ENCODE assay signal across 15 cellular contexts in genomic region chr9:5845147-5845531, GRCh38. TPM values are rescaled to one million over a fixed set of nuclear protein-coding genes. Genes with fewer than 3 reads are reported as not detected.
DNase-seq lines count a peak whose midpoint lies in the region; ATAC-seq, FAIRE-seq and TF ChIP-seq lines count a peak whose summit lies in the region.
"Had no signal": no experiment of that assay in that cellular context is flagged by ENCODE, and none has a peak within 500 bp of the region (broad histone marks: within the 10 kb centered on the region; RNA-seq: fewer than 3 reads in every experiment).

No MANE protein-coding gene starts in this region.

- H3K27me3 ChIP-seq in HepG2 (ENCODE audit: control insufficient read depth in 1 of 2, insufficient read depth in 2 of 2, low read length in 2 of 2) = no peaks in the 10 kb centered on the region
- no peaks in the 10 kb centered on the region for H3K27me3 ChIP-seq in right lobe of liver
- H3K27me3 ChIP-seq: left lung had no signal

- WGBS in HepG2 (ENCODE audit: low lambda C conversion rate) = 100% methylated on average over 1 of the region's 1 CpG
- WGBS in right lobe of liver (ENCODE audit: insufficient coverage, low coverage, low lambda C conversion rate, missing lambda C conversion rate) = 36% methylated on average over 1 of the region's 1 CpG

- peak overlapping the region in 1 of 3 experiments; percentile 14; a peak in 1 of 6 replicates for H3K4me3 ChIP-seq in HepG2 (replicated peaks in 1 of 3; ENCODE audit: insufficient read depth in 1 of 3, low read depth in 2 of 3, low read length in 3 of 3)
- H3K4me3 ChIP-seq in right lobe of liver = no peak overlapping the region
- no peak overlapping the region for H3K4me3 ChIP-seq in SK-N-MC
- H3K4me3 ChIP-seq: left lung had no signal

- peaks cover 49 to 55% of the 10 kb centered on the region in 2 donors for H3K4me1 Mint-ChIP-seq in effector memory CD8-positive, alpha-beta T cell (ENCODE audit: low read depth in 2 of 2)

- H3K27me3 Mint-ChIP-seq in effector memory CD8-positive, alpha-beta T cell = no peaks in the 10 kb centered on the region

- POLR2A ChIA-PET in HepG2 (lab: Yijun Ruan, JAX) = interaction anchor here (1.1 kb wide), 1 partner anchor 170 kb away, joined by 4 read pairs; the partner anchor contains the start of gene RANBP6

- no peak for TF ChIP-seq RAD21 in HepG2 (CRISPR knock-in tag; IDR thresholded peaks at IDR 0.05)

- TF ChIP-seq CTCF in HepG2 (CRISPR knock-in tag; IDR thresholded peaks at IDR 0.05) (no peak), right lobe of liver (IDR thresholded peaks at IDR 0.05) (no peak)

- TF ChIP-seq EP300 in HepG2 (IDR thresholded peaks at IDR 0.05; ENCODE audit: low read depth in 2 of 2, low read length in 2 of 2) = no peak
- TF ChIP-seq EP300 in HepG2 (CRISPR knock-in tag; IDR thresholded peaks at IDR 0.05; ENCODE audit: borderline replicate concordance) = no peak

- peak overlapping the region; percentile 74 for H3K4me2 ChIP-seq in HepG2 (ENCODE audit: low read depth, low read length)

- TF ChIP-seq POLR2A in HepG2 (IDR thresholded peaks at IDR 0.05; ENCODE audit: insufficient read depth in 1 of 2, low read depth in 2 of 2, low read length in 2 of 2) = no peak
- no peak for TF ChIP-seq POLR2A in right lobe of liver (IDR thresholded peaks at IDR 0.05)

- H3K36me3 ChIP-seq in HepG2 (replicated peaks in 1 of 2; ENCODE audit: control insufficient read depth in 1 of 2, insufficient read depth in 2 of 2, low read length in 2 of 2) (no peaks in the 10 kb centered on the region), right lobe of liver (no peaks in the 10 kb centered on the region), SK-N-MC (ENCODE audit: insufficient read depth, low read length) (no peaks in the 10 kb centered on the region)
- H3K36me3 ChIP-seq: left lung had no signal

- H3K4me3 Mint-ChIP-seq in effector memory CD8-positive, alpha-beta T cell = peak overlapping the region; percentile 69 to 78

- FAIRE-seq in HepG2 (lab: Jason Lieb, UNC) = no peak
- FAIRE-seq: bronchial epithelial cell had no signal

- CTCF ChIA-PET in HepG2 (lab: Yijun Ruan, JAX; ENCODE audit: low intra/inter-chr PET ratio, low total read pairs) = no interaction called here

- no TSS peak for BruUV-seq in HepG2 (replicated peaks; lab: Mats Ljungman, UMichigan)

- H3K9ac ChIP-seq in HepG2 (ENCODE audit: insufficient read depth, low read depth, low read length) (no peak overlapping the region), SK-N-MC (ENCODE audit: insufficient read length) (no peak overlapping the region)

- H3K9me3 Mint-ChIP-seq in effector memory CD8-positive, alpha-beta T cell = no peaks in the 10 kb centered on the region

- H4K20me1 ChIP-seq in HepG2 (ENCODE audit: insufficient read depth, low read length) = no peaks in the 10 kb centered on the region

- H3K9me3 ChIP-seq in HepG2 (ENCODE audit: low read length) (no peaks in the 10 kb centered on the region), right lobe of liver (no peaks in the 10 kb centered on the region), SK-N-MC (ENCODE audit: low read depth, low read length) (no peaks in the 10 kb centered on the region)
- H3K9me3 ChIP-seq: left lung had no signal

- in situ Hi-C loops in HepG2 (cut with HindIII; ENCODE audit: extremely low pct_ligation_motif_present, low pct_unique_long_range_greater_than_20kb) = no loop called here

- no peak overlapping the region for H2AFZ ChIP-seq in HepG2 (ENCODE audit: low read length)

- intact Hi-C loops in HepG2 (cut with micrococcal nuclease; ENCODE audit: unreplicated experiment) (no loop called here), right lobe of liver (cut with DNase I) (no loop called here)

- ATAC-seq in HepG2 = no peak
- no peak for ATAC-seq in right lobe of liver
- no peak for ATAC-seq in effector memory CD8-positive, alpha-beta T cell (replicated peaks)
- no peak for ATAC-seq in HG02981 (IDR thresholded peaks at IDR 0.05; ENCODE audit: unreplicated experiment)
- ATAC-seq in GM18858 (IDR thresholded peaks at IDR 0.05; ENCODE audit: unreplicated experiment) = no peak
- ATAC-seq: left lung had no signal

- peak overlapping the region; percentile 63 for H3K27ac ChIP-seq in HepG2 (ENCODE audit: extremely low read length, insufficient read depth, low read length)
- H3K27ac ChIP-seq in right lobe of liver = no peak overlapping the region
- peak overlapping the region; percentile 93 for H3K27ac ChIP-seq in SK-N-MC
- H3K27ac ChIP-seq: RWPE1 had no signal

- peak overlapping the region; percentile 91 to 92 for H3K27ac Mint-ChIP-seq in effector memory CD8-positive, alpha-beta T cell

- DNase-seq in HepG2 (ENCODE audit: low spot score) (no peak), right lobe of liver (no peak), SK-N-MC (ENCODE audit: low read depth, low spot score) (no peak), NCI-H1436 treated with DMSO at 0.1 percent for 48 hours (lab: John Stamatoyannopoulos, UW) (no peak), RKO (ENCODE audit: low spot score) (no peak)
- DNase-seq in effector memory CD8-positive, alpha-beta T cell = no peak
- DNase-seq: activated gamma-delta T cell, left lung, NCI-H1105, NCI-H2171 treated with DMSO at 0.1 percent for 48 hours, NCI-H82 had no signal

- H3K79me2 ChIP-seq in HepG2 (ENCODE audit: insufficient read depth, low read length) = no peaks in the 10 kb centered on the region

- H3K4me1 ChIP-seq in HepG2 (ENCODE audit: insufficient read depth, low read length) (peaks cover 46% of the 10 kb centered on the region), right lobe of liver (no peaks in the 10 kb centered on the region)

- peaks cover 21% of the 10 kb centered on the region for H3K36me3 Mint-ChIP-seq in effector memory CD8-positive, alpha-beta T cell (ENCODE audit: insufficient read depth)

TF ChIP-seq in HepG2, 621 proteins besides CTCF, POLR2A, EP300 and RAD21 (continues in another document):
- no peak for TF ChIP-seq ZFP90 (CRISPR knock-in tag; IDR thresholded peaks at IDR 0.05; ENCODE audit: borderline replicate concordance)
- TF ChIP-seq ETS1 (CRISPR knock-in tag; IDR thresholded peaks at IDR 0.05) = no peak

RNA-seq across cellular contexts. Expression of gene ERMP1, which starts 12.2 kb away (rescaled TPM):
- total RNA-seq in HepG2 (2016; rRNA removed; fragmentation: Illumina TruSeq; extraction: Trizol) (28.1 and 40.9 TPM in 2 replicates), right lobe of liver (10 to 100 TPM in 3 of 6 experiments, 1 to 10 TPM in 3; 7.9 to 13.9 (median 10.2) TPM)
- 5.7 and 5.9 TPM in 2 replicates for total RNA-seq in HepG2 (2016; cell fraction: cytosol; rRNA removed; fragmentation: Illumina TruSeq; extraction: Trizol; ENCODE audit: low read depth)
- 27.4 and 39.6 TPM in 2 replicates for total RNA-seq in HepG2 (2016; cell fraction: insoluble cytoplasmic fraction; rRNA removed; fragmentation: Illumina TruSeq; extraction: Trizol)
- total RNA-seq in HepG2 (2016; cell fraction: membrane; rRNA removed; fragmentation: Illumina TruSeq; extraction: Trizol) = 11.3 and 14.9 TPM in 2 replicates
- 50.1 and 60.1 TPM in 2 replicates for total RNA-seq in HepG2 (2016; cell fraction: nucleus; rRNA removed; fragmentation: Illumina TruSeq; extraction: Trizol)
- 46.8 and 65.4 TPM in 2 replicates for polyA plus RNA-seq in HepG2 (2011; rRNA removed)
- polyA plus RNA-seq in HepG2 (2011; cell fraction: cytosol; rRNA removed) = 33.1 and 44.2 TPM in 2 replicates
- polyA plus RNA-seq in HepG2 (2011; cell fraction: nucleus; rRNA removed) = 24.2 and 24.7 TPM in 2 replicates
- 43.7 and 53.7 TPM in 2 replicates for polyA plus RNA-seq in HepG2 (2012)
- 1.6 and 2.0 TPM in 2 replicates for polyA plus RNA-seq in HepG2 (2016; cell fraction: cytosol; fragmentation: Illumina TruSeq; extraction: Trizol; ENCODE audit: low read depth)
- 19.0 and 20.2 TPM in 2 replicates for polyA plus RNA-seq in HepG2 (2016; cell fraction: insoluble cytoplasmic fraction; fragmentation: Illumina TruSeq; extraction: Trizol; ENCODE audit: low read depth)
- 5.1 and 6.0 TPM in 2 replicates for polyA plus RNA-seq in HepG2 (2016; cell fraction: membrane; fragmentation: Illumina TruSeq; extraction: Trizol; ENCODE audit: low read depth)
- polyA plus RNA-seq in HepG2 (2016; cell fraction: nucleus; fragmentation: Illumina TruSeq; extraction: Trizol; ENCODE audit: insufficient read depth, low read depth) = 44.8 and 46.9 TPM in 2 replicates
- 64.3 and 119 TPM in 2 replicates for polyA minus RNA-seq in HepG2 (2011; rRNA and poly(A)+ RNA removed; ENCODE audit: low replicate concordance)
- 73.7 and 81.5 TPM in 2 replicates for polyA minus RNA-seq in HepG2 (2011; cell fraction: cytosol; rRNA and poly(A)+ RNA removed)
- 70.6 and 70.7 TPM in 2 replicates for polyA minus RNA-seq in HepG2 (2011; cell fraction: nucleus; rRNA and poly(A)+ RNA removed)

RNA-seq across cellular contexts. Expression of gene MLANA, which starts 45.5 kb away (rescaled TPM):
- total RNA-seq in HepG2 (2016; rRNA removed; fragmentation: Illumina TruSeq; extraction: Trizol) = 0.11 and 0.72 TPM in 2 replicates
- 0.88 TPM in 1 of 2 replicates, not detected in the other for total RNA-seq in HepG2 (2016; cell fraction: cytosol; rRNA removed; fragmentation: Illumina TruSeq; extraction: Trizol; ENCODE audit: low read depth)
- 0.15 and 0.32 TPM in 2 replicates for total RNA-seq in HepG2 (2016; cell fraction: insoluble cytoplasmic fraction; rRNA removed; fragmentation: Illumina TruSeq; extraction: Trizol)
- 0.43 and 0.72 TPM in 2 replicates for total RNA-seq in HepG2 (2016; cell fraction: membrane; rRNA removed; fragmentation: Illumina TruSeq; extraction: Trizol)
- not detected in 2 replicates for total RNA-seq in HepG2 (2016; cell fraction: nucleus; rRNA removed; fragmentation: Illumina TruSeq; extraction: Trizol)
- polyA plus RNA-seq in HepG2 (2011; rRNA removed) = 0.18 TPM in 1 of 2 replicates, not detected in the other
- polyA plus RNA-seq in HepG2 (2011; cell fraction: cytosol; rRNA removed) = not detected in 2 replicates
- polyA plus RNA-seq in HepG2 (2011; cell fraction: nucleus; rRNA removed) = not detected in 2 replicates
- polyA plus RNA-seq in HepG2 (2012) = 0.23 and 0.43 TPM in 2 replicates
- 0.75 and 0.91 TPM in 2 replicates for polyA plus RNA-seq in HepG2 (2016; cell fraction: cytosol; fragmentation: Illumina TruSeq; extraction: Trizol; ENCODE audit: low read depth)
- polyA plus RNA-seq in HepG2 (2016; cell fraction: insoluble cytoplasmic fraction; fragmentation: Illumina TruSeq; extraction: Trizol; ENCODE audit: low read depth) = 0.23 and 0.33 TPM in 2 replicates
- polyA plus RNA-seq in HepG2 (2016; cell fraction: membrane; fragmentation: Illumina TruSeq; extraction: Trizol; ENCODE audit: low read depth) = 0.70 and 1.0 TPM in 2 replicates
- polyA plus RNA-seq in HepG2 (2016; cell fraction: nucleus; fragmentation: Illumina TruSeq; extraction: Trizol; ENCODE audit: insufficient read depth, low read depth) = not detected in 2 replicates
- polyA minus RNA-seq in HepG2 (2011; rRNA and poly(A)+ RNA removed; ENCODE audit: low replicate concordance) = 0.10 TPM in 1 of 2 replicates, not detected in the other
- polyA minus RNA-seq in HepG2 (2011; cell fraction: cytosol; rRNA and poly(A)+ RNA removed) = not detected in 2 replicates
- not detected in 2 replicates for polyA minus RNA-seq in HepG2 (2011; cell fraction: nucleus; rRNA and poly(A)+ RNA removed)
- not detected for total RNA-seq in right lobe of liver
- total RNA-seq: bronchial epithelial cell, left lung had no signal

Comparison
In these comparisons a context has a peak if more than half of its experiments do, and no peak if none do; other contexts are left out.
1. H3K27ac ChIP-seq: peak in HepG2 (single experiment) and SK-N-MC (single experiment); none in right lobe of liver (0 of 3).